ENCODE assay signal across 34 cellular contexts in genomic region chr5:145441228-145441627, GRCh38.
"Had no signal": no experiment of that assay in that cellular context is flagged by ENCODE, and none has a peak within 500 bp of the region (broad histone marks: within the 10 kb centered on the region; RNA-seq: fewer than 3 reads in every experiment).

No MANE protein-coding gene starts in this region.

- H3K27ac ChIP-seq: KMS-11 had no signal

- H3K9ac ChIP-seq: KMS-11 had no signal

- H3K9me3 ChIP-seq: MG63 had no signal

- H3K27me3 ChIP-seq: MG63 had no signal

- H3K4me3 ChIP-seq: MG63 had no signal

- H3K4me2 ChIP-seq: KMS-11 had no signal

- DNase-seq: Karpas-422, Kasumi-1, KG1, MG63, MM.1S, MV-4-11, NCI-H1048, NCI-H1092, NCI-H1092 treated with DMSO at 0.1 percent for 48 hours, NCI-H1105, NCI-H1105 treated with DMSO at 0.1 percent for 48 hours, NCI-H1417, NCI-H1417 treated with DMSO at 0.1 percent for 48 hours, NCI-H1436, NCI-H1436 treated with DMSO at 0.1 percent for 48 hours, NCI-H146, NCI-H1694, NCI-H1694 treated with DMSO at 0.1 percent for 48 hours, NCI-H187, NCI-H187 treated with DMSO at 0.1 percent for 48 hours, NCI-H1930, NCI-H2029, NCI-H2029 treated with DMSO at 0.1 percent for 48 hours, NCI-H2081, NCI-H2081 treated with DMSO at 0.1 percent for 48 hours, NCI-H2107, NCI-H2171, NCI-H2171 treated with DMSO at 0.1 percent for 48 hours, NCI-H2227 treated with DMSO at 0.1 percent for 48 hours, NCI-H226, NCI-H345, NCI-H446, NCI-H446 treated with DMSO at 0.1 percent for 48 hours had no signal

- H3K36me3 ChIP-seq: MG63 had no signal
